ENCODE assay signal across 8 cellular contexts in the genomic region with DNA sequence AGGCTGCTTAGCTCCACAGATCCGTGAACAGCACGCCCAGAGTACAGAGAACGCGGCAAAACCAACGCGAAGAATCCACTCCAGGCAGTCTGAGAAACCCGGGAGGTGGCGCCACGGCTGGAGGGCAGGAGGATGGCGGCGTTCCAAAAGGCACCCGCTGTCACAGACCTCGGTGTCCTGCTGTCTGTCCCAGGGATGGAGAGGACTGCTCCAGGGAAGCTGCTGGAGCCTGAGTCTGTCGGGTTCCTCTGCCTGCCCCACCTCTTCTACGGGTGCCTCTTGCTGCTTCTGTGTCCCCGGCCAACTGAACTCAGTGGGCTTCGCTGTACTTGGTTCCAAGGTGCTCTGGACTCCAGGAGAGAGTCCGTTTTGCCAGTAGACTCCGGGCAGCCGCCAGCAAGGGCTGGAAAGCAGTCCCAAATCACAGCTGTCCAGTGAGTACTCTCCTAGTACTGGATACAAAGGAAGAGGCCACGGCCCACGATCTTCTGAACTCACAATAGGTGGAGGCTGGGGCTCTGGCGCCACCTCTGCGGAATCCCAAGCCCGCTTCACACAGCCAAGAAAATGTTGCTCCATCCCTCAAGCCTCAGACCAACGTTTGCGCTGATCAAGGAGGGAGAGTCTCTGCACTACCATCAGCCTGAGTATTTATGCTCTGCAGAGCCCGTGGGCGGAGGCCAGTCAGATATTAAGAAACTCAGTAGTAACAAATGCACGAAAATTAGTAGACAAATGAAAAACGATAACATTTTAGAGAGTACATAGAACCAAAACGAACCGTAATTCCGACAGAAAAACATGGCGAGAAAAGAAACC. TPM values are rescaled to one million over a fixed set of nuclear protein-coding genes. Genes with fewer than 3 reads are reported as not detected.
DNase-seq lines count a peak whose midpoint lies in the region; ATAC-seq and TF ChIP-seq lines count a peak whose summit lies in the region.

No MANE protein-coding gene starts in this region.

- no peaks in the 10 kb centered on the region for H3K27me3 Mint-ChIP-seq in naive B cell

- H3K4me3 ChIP-seq in epithelial cell of esophagus (ENCODE audit: low read length) = peak overlapping the region; percentile 61
- H3K4me3 ChIP-seq in thymus (ENCODE audit: low read length) = peak overlapping the region; percentile 59

- TF ChIP-seq CTCF in epithelial cell of esophagus (IDR thresholded peaks at IDR 0.05; ENCODE audit: insufficient read depth, low read depth, low read length, missing control alignments) = peak; percentile 26

- 2% methylated on average over 35 of the region's 35 CpGs for WGBS in thymus

- DNase-seq in DMS53 treated with DMSO at 0.1 percent for 48 hours (lab: John Stamatoyannopoulos, UW; ENCODE audit: unreplicated experiment) (peak; percentile 55), NCI-H69 (lab: John Stamatoyannopoulos, UW) (peak; percentile 44), epithelial cell of esophagus (ENCODE audit: low read depth) (peak; percentile 77), naive B cell (peak; percentile 64)
- peak; percentile 83 for DNase-seq in activated CD8-positive, alpha-beta memory T cell treated with anti-CD3 and anti-CD28 coated beads for 24 hours

- H3K27me3 ChIP-seq in thymus (ENCODE audit: control insufficient read depth, insufficient read depth) = no peaks in the 10 kb centered on the region

- ATAC-seq in HG03066 (IDR thresholded peaks at IDR 0.05; ENCODE audit: low read depth, unreplicated experiment) = peak; percentile 9
- ATAC-seq in naive B cell (ENCODE audit: low read depth in 2 of 2) = no peak
- no peak for ATAC-seq in GM18870 (IDR thresholded peaks at IDR 0.05; ENCODE audit: unreplicated experiment)

- no peaks in the 10 kb centered on the region for H3K9me3 ChIP-seq in thymus (ENCODE audit: control insufficient read depth)

- H3K27ac Mint-ChIP-seq in naive B cell = peak overlapping the region; percentile 97 to 100 (median 100)

- H3K36me3 Mint-ChIP-seq in naive B cell = no peaks in the 10 kb centered on the region

- no peaks in the 10 kb centered on the region for H3K9me3 Mint-ChIP-seq in naive B cell

- H3K36me3 ChIP-seq in thymus (ENCODE audit: control insufficient read depth, insufficient read depth) = no peaks in the 10 kb centered on the region

- peaks cover 8% of the 10 kb centered on the region for H3K4me1 ChIP-seq in thymus (ENCODE audit: control insufficient read depth, insufficient read depth, low read length)

- peaks cover 26 to 58% (median 44%) of the 10 kb centered on the region in 3 donors for H3K4me1 Mint-ChIP-seq in naive B cell

- peak overlapping the region; percentile 96 for H3K27ac ChIP-seq in thymus (ENCODE audit: low read depth)

- peak overlapping the region; percentile 97 to 99 (median 98) for H3K4me3 Mint-ChIP-seq in naive B cell

RNA-seq across cellular contexts. Expression of a gene that starts 0.4 kb away (rescaled TPM):
- polyA plus RNA-seq in naive B cell (ENCODE audit: low read depth in 6 of 6) (10 to 100 TPM; 22.2 to 46.4 (median 32.5) TPM), thymus (68.7 TPM)
